ENCODE assay signal across 29 cellular contexts in the genomic region with DNA sequence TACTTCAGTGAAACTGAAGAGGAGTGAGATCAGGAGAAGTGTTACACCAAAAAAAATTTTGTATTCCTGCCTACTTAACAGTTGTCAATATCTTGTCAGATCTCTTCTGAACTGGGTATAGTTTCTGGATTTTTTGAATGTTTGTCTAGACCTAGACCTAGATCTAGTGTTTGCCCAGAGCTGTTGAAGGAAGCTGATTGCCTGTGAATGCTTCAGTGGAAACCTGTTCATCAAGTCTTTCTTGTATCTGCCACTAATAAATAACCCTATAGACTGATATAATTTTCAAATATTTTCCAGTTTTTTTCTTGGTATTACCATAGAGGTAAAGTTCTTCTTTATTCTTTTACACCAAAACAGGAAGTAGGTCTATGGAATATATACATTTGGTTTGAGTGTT.
DNase-seq lines count a peak whose midpoint lies in the region; ATAC-seq and TF ChIP-seq lines count a peak whose summit lies in the region.
"Had no signal": no experiment of that assay in that cellular context is flagged by ENCODE, and none has a peak within 500 bp of the region (broad histone marks: within the 10 kb centered on the region; RNA-seq: fewer than 3 reads in every experiment).

No MANE protein-coding gene starts in this region.

- H3K27ac ChIP-seq in OCI-LY7 (ENCODE audit: low read depth, low read length, poor library complexity, severe bottlenecking) (no peak overlapping the region), endodermal cell (ENCODE audit: low read depth, low read length) (no peak overlapping the region)
- H3K27ac ChIP-seq: 22Rv1, RWPE1, SK-N-MC had no signal

- TF ChIP-seq CTCF in OCI-LY7 (conservative IDR thresholded peaks at IDR 0.05; ENCODE audit: low read length) (no peak), endodermal cell (conservative IDR thresholded peaks at IDR 0.05) (no peak)

- no peak overlapping the region for H3K4me2 ChIP-seq in OCI-LY7 (ENCODE audit: low read length)

- no peak overlapping the region for H3K4me3 Mint-ChIP-seq in endodermal cell
- H3K4me3 Mint-ChIP-seq: HFFc6; T-helper 1 cell treated with Interleukin-12 subunit alpha and Interleukin-12 subunit beta and Interleukin-4 antibody, amounts not matched to agents 30 μg/mL and 1 μg/mL, for 36 hours had no signal

- no peak overlapping the region for H3K9ac ChIP-seq in endodermal cell (ENCODE audit: extremely low read depth, low read length, poor library complexity, severe bottlenecking)

- H3K9me3 Mint-ChIP-seq in endodermal cell, result peaks cover 7% of the 10 kb centered on the region

- POLR2A ChIA-PET in OCI-LY7 (lab: Charles Lee), result interaction anchor here (0.7 to 1.6 kb wide), 5 partner anchors 9 to 339 kb away, joined by 3 to 7 read pairs (median 3); no protein-coding TSS in a partner anchor

- H3K4me1 ChIP-seq in OCI-LY7 (ENCODE audit: insufficient read depth, low read length, poor library complexity, severe bottlenecking) (peaks cover 33% of the 10 kb centered on the region), endodermal cell (ENCODE audit: control insufficient read depth, insufficient read depth, low read length) (no peaks in the 10 kb centered on the region)
- H3K4me1 ChIP-seq: HAP-1 had no signal

- no peaks in the 10 kb centered on the region for H3K79me2 ChIP-seq in OCI-LY7 (ENCODE audit: insufficient read depth, low read depth, low read length)

- H3K36me3 ChIP-seq in OCI-LY7 (ENCODE audit: insufficient read depth, low read length), result peaks cover 12% of the 10 kb centered on the region
- no peaks in the 10 kb centered on the region for H3K36me3 ChIP-seq in endodermal cell (ENCODE audit: control insufficient read depth, insufficient read depth, low read length)
- H3K36me3 ChIP-seq: HAP-1 had no signal

- H3K27me3 ChIP-seq in endodermal cell (ENCODE audit: control insufficient read depth, insufficient read depth, low read length, poor library complexity, severe bottlenecking), result no peaks in the 10 kb centered on the region

- no peaks in the 10 kb centered on the region for H3K27me3 Mint-ChIP-seq in endodermal cell (ENCODE audit: insufficient read depth)

- BruUV-seq in OCI-LY7 (replicated peaks; lab: Mats Ljungman, UMichigan), result no TSS peak

- H3K9me2 ChIP-seq in OCI-LY7 (ENCODE audit: insufficient read depth, low read length), result no peaks in the 10 kb centered on the region

- H3K27ac Mint-ChIP-seq in endodermal cell, result no peak overlapping the region
- H3K27ac Mint-ChIP-seq: HFFc6; T-helper 1 cell treated with Interleukin-12 subunit alpha and Interleukin-12 subunit beta and Interleukin-4 antibody, amounts not matched to agents 30 μg/mL and 1 μg/mL, for 36 hours had no signal

- no peaks in the 10 kb centered on the region for H3K36me3 Mint-ChIP-seq in endodermal cell (ENCODE audit: low read depth)

- ATAC-seq in HG02970 (IDR thresholded peaks at IDR 0.05; ENCODE audit: low FRiP score, unreplicated experiment), result no peak
- ATAC-seq: K562, Panc1 had no signal

- CTCF ChIA-PET in OCI-LY7 (lab: Charles Lee; ENCODE audit: unreplicated experiment), result interaction anchor here (1.2 kb wide), 1 partner anchor 9 kb away, joined by 3 read pairs; no protein-coding TSS in a partner anchor

- no peaks in the 10 kb centered on the region for H4K20me1 ChIP-seq in OCI-LY7 (ENCODE audit: insufficient read depth, low read length)

- H3K4me3 ChIP-seq in OCI-LY7 (ENCODE audit: low read depth, low read length, poor library complexity, severe bottlenecking) (no peak overlapping the region), endodermal cell (ENCODE audit: low read length) (no peak overlapping the region)
- H3K4me3 ChIP-seq: HAP-1, K562, SK-N-MC had no signal

- peak; percentile 68 for DNase-seq in DMS153 (lab: John Stamatoyannopoulos, UW)
- no peak for DNase-seq in DMS153 treated with DMSO at 0.1 percent for 48 hours (lab: John Stamatoyannopoulos, UW; ENCODE audit: unreplicated experiment)
- DNase-seq in NCI-H2029 (lab: John Stamatoyannopoulos, UW), result peak; percentile 47
- no peak for DNase-seq in OCI-LY7 (ENCODE audit: low spot score)
- peak; percentile 7 for DNase-seq in renal cortical epithelial cell (ENCODE audit: low read depth)
- no peak for DNase-seq in activated T-cell treated with anti-CD3 and anti-CD28 coated beads, Interleukin-2, amount 50 U/mL, for 1 hour
- no peak for DNase-seq in endodermal cell
- DNase-seq: Calu3; GOT3; HFFc6; MV-4-11; NCI-H1105; NCI-H1436 treated with DMSO at 0.1 percent for 48 hours; NCI-H187 treated with DMSO at 0.1 percent for 48 hours; NCI-H2171; NCI-H226; NCI-H524; NCI-H82; NK-92 treated with Interleukin-12 subunit alpha and Interleukin-12 subunit beta, amount 100 ng/mL, for 24 hours; SHP77; SW 1271 had no signal

- peaks cover 28% of the 10 kb centered on the region; the same call in 1 of the 2 replicates for H3K9me3 ChIP-seq in OCI-LY7 (ENCODE audit: low read length)
- no peaks in the 10 kb centered on the region for H3K9me3 ChIP-seq in endodermal cell (ENCODE audit: control insufficient read depth, low read length)
- H3K9me3 ChIP-seq: HAP-1 had no signal

- H3K4me1 Mint-ChIP-seq in endodermal cell, result no peaks in the 10 kb centered on the region

- peak overlapping the region; percentile 65; the same call in 1 of the 2 replicates for H2AFZ ChIP-seq in OCI-LY7 (ENCODE audit: low read length)

- intact Hi-C loops in OCI-LY7 (cut with micrococcal nuclease; ENCODE audit: unreplicated experiment), result no loop called here

Comparison
In these comparisons a context has a peak if more than half of its experiments do, and no peak if none do; other contexts are left out.
1. DNase-seq: peak in DMS153 (single experiment), NCI-H2029 (single experiment) and renal cortical epithelial cell (single experiment); none in DMS153 treated with DMSO at 0.1 percent for 48 hours (single experiment), OCI-LY7 (single experiment), activated T-cell treated with anti-CD3 and anti-CD28 coated beads, Interleukin-2, amount 50 U/mL, for 1 hour (single experiment) and endodermal cell (single experiment).